18 cellular contexts compared by ENCODE assay signal in the genomic region with DNA sequence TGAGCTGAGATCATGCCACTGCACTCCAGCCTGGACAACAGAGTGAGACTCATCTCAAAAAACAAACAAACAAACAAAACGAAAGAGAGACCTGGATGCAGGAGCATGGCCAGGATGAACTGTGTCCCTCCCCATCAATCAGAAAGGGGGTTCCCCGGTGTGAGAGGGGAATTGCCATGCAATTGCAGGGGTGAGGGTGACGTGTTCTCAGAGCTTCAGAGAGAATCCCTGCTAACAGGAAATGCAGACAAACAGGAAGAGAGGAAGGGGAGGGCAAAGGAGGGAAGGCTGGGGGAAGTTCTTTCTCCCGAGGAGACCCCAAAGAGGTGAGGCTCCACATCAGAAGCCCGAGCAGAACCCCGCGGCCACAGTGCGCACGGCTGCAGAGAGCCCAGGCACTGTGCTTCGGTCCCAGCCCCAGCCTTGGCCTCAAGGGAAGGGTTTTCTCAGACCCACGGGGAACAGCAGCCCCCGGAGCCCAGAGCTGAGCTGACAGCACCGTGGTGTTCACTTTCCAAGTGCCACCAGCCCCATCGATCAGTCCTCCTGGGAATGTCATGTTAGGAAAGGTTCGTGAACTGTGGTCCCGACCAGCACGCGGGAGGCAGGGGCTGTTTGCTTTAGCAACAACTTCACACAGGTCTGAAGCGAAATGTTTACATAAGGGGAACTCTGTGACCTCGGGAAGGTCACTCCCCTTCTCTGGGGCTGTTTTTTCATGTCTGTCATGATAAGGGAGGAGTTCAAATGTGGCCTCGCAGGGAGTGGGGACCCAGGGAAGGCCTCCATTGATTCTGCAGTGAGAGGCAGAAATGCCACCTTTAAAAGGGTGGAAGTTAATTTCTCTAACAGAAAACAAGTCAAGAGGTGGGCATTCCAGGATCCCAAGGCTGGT.
DNase-seq lines count a peak whose midpoint lies in the region; TF ChIP-seq lines count a peak whose summit lies in the region.
"Had no signal": no experiment of that assay in that cellular context is flagged by ENCODE, and none has a peak within 500 bp of the region (broad histone marks: within the 10 kb centered on the region; RNA-seq: fewer than 3 reads in every experiment).

No MANE protein-coding gene starts in this region.

- no peak overlapping the region for H3K4me3 ChIP-seq in esophagus squamous epithelium
- H3K4me3 ChIP-seq: skin epidermis, thoracic aorta had no signal

- no peaks in the 10 kb centered on the region for H3K4me1 ChIP-seq in esophagus squamous epithelium

- H3K27ac Mint-ChIP-seq in T-helper 1 cell treated with Interleukin-12 subunit alpha and Interleukin-12 subunit beta and Interleukin-4 antibody, amounts not matched to agents 30 μg/mL and 1 μg/mL, for 36 hours, result peak overlapping the region; percentile 49
- no peak overlapping the region for H3K27ac Mint-ChIP-seq in chondrocyte (ENCODE audit: unreplicated experiment)
- peak overlapping the region; percentile 99 for H3K27ac Mint-ChIP-seq in nephron progenitor cell

- TF ChIP-seq POLR2A in esophagus squamous epithelium (IDR thresholded peaks at IDR 0.05), result no peak

- peaks cover 13% of the 10 kb centered on the region for H3K4me1 Mint-ChIP-seq in T-helper 1 cell treated with Interleukin-12 subunit alpha and Interleukin-12 subunit beta and Interleukin-4 antibody, amounts not matched to agents 30 μg/mL and 1 μg/mL, for 36 hours (ENCODE audit: low read depth)
- H3K4me1 Mint-ChIP-seq in chondrocyte (ENCODE audit: low read depth) (peaks cover 2% of the 10 kb centered on the region), nephron progenitor cell (peaks cover 49% of the 10 kb centered on the region)

- H3K36me3 Mint-ChIP-seq in T-helper 1 cell treated with Interleukin-12 subunit alpha and Interleukin-12 subunit beta and Interleukin-4 antibody, amounts not matched to agents 30 μg/mL and 1 μg/mL, for 36 hours (ENCODE audit: low read depth), result no peaks in the 10 kb centered on the region
- H3K36me3 Mint-ChIP-seq in chondrocyte (ENCODE audit: low read depth) (peaks cover 3% of the 10 kb centered on the region), nephron progenitor cell (ENCODE audit: low read depth) (no peaks in the 10 kb centered on the region)

- H3K27ac ChIP-seq in esophagus squamous epithelium, result no peak overlapping the region
- H3K27ac ChIP-seq: 22Rv1, brain microvascular endothelial cell, KMS-11, skin epidermis had no signal

- no peaks in the 10 kb centered on the region for H3K9me3 Mint-ChIP-seq in T-helper 1 cell treated with Interleukin-12 subunit alpha and Interleukin-12 subunit beta and Interleukin-4 antibody, amounts not matched to agents 30 μg/mL and 1 μg/mL, for 36 hours
- H3K9me3 Mint-ChIP-seq in chondrocyte (ENCODE audit: low read depth) (no peaks in the 10 kb centered on the region), nephron progenitor cell (no peaks in the 10 kb centered on the region)
- H3K9me3 Mint-ChIP-seq: activated T-cell treated with anti-CD3 and anti-CD28 coated beads, Interleukin-2, amount 50 U/mL, for 4 hours; effector memory CD8-positive, alpha-beta T cell had no signal

- no peaks in the 10 kb centered on the region for H3K27me3 Mint-ChIP-seq in T-helper 1 cell treated with Interleukin-12 subunit alpha and Interleukin-12 subunit beta and Interleukin-4 antibody, amounts not matched to agents 30 μg/mL and 1 μg/mL, for 36 hours (ENCODE audit: low read depth)
- H3K27me3 Mint-ChIP-seq in chondrocyte (ENCODE audit: low read depth) (peaks cover 12% of the 10 kb centered on the region), nephron progenitor cell (ENCODE audit: low read depth, poor library complexity) (peaks cover 20% of the 10 kb centered on the region)

- TF ChIP-seq CTCF in chondrocyte (IDR thresholded peaks at IDR 0.05) (no peak), nephron progenitor cell (IDR thresholded peaks at IDR 0.05) (no peak), esophagus squamous epithelium (IDR thresholded peaks at IDR 0.05) (no peak)

- H3K4me3 Mint-ChIP-seq in T-helper 1 cell treated with Interleukin-12 subunit alpha and Interleukin-12 subunit beta and Interleukin-4 antibody, amounts not matched to agents 30 μg/mL and 1 μg/mL, for 36 hours, result peak overlapping the region; percentile 3
- no peak overlapping the region for H3K4me3 Mint-ChIP-seq in chondrocyte (ENCODE audit: unreplicated experiment)
- peak overlapping the region; percentile 38 for H3K4me3 Mint-ChIP-seq in nephron progenitor cell
- H3K4me3 Mint-ChIP-seq: activated T-cell treated with anti-CD3 and anti-CD28 coated beads, Interleukin-2, amount 50 U/mL, for 4 hours had no signal

- no peaks in the 10 kb centered on the region for H3K9me3 ChIP-seq in esophagus squamous epithelium
- H3K9me3 ChIP-seq: thoracic aorta had no signal

- H3K27me3 ChIP-seq in esophagus squamous epithelium, result peaks cover 0 to 86% (median 0%) of the 10 kb centered on the region in 4 donors
- H3K27me3 ChIP-seq: brain microvascular endothelial cell had no signal

- no peak for DNase-seq in T-helper 1 cell
- DNase-seq in HuH-7 (ENCODE audit: low spot score), result peak; percentile 99
- DNase-seq in chondrocyte (ENCODE audit: low spot score), result peak; percentile 61
- peak; percentile 61 for DNase-seq in nephron progenitor cell
- no peak for DNase-seq in kidney glomerular epithelial cell (lab: John Stamatoyannopoulos, UW)
- DNase-seq in OCI-M1 (lab: John Stamatoyannopoulos, UW), result no peak
- no peak for DNase-seq in esophagus squamous epithelium (lab: John Stamatoyannopoulos, UW)
- DNase-seq: activated T-cell treated with anti-CD3 and anti-CD28 coated beads, Interleukin-2, amount 50 U/mL, for 4 hours; brain microvascular endothelial cell; effector memory CD8-positive, alpha-beta T cell; kidney; NCI-H187 treated with DMSO at 0.1 percent for 48 hours; NCI-H82 had no signal

- WGBS in esophagus squamous epithelium, 2 donors, result 37 to 49% methylated on average over 7 to 19 of the region's 21 CpGs

- no peaks in the 10 kb centered on the region for H3K36me3 ChIP-seq in esophagus squamous epithelium
- H3K36me3 ChIP-seq: brain microvascular endothelial cell, thoracic aorta had no signal

- intact Hi-C loops in esophagus squamous epithelium (cut with DNase I), result no loop called here

Comparison
In these comparisons a context has a peak if more than half of its experiments do, and no peak if none do; other contexts are left out.
1. DNase-seq: peak in HuH-7 (single experiment), chondrocyte (single experiment) and nephron progenitor cell (single experiment); none in T-helper 1 cell (0 of 5), kidney glomerular epithelial cell (single experiment), OCI-M1 (single experiment) and esophagus squamous epithelium (single experiment).